In the genomic region with DNA sequence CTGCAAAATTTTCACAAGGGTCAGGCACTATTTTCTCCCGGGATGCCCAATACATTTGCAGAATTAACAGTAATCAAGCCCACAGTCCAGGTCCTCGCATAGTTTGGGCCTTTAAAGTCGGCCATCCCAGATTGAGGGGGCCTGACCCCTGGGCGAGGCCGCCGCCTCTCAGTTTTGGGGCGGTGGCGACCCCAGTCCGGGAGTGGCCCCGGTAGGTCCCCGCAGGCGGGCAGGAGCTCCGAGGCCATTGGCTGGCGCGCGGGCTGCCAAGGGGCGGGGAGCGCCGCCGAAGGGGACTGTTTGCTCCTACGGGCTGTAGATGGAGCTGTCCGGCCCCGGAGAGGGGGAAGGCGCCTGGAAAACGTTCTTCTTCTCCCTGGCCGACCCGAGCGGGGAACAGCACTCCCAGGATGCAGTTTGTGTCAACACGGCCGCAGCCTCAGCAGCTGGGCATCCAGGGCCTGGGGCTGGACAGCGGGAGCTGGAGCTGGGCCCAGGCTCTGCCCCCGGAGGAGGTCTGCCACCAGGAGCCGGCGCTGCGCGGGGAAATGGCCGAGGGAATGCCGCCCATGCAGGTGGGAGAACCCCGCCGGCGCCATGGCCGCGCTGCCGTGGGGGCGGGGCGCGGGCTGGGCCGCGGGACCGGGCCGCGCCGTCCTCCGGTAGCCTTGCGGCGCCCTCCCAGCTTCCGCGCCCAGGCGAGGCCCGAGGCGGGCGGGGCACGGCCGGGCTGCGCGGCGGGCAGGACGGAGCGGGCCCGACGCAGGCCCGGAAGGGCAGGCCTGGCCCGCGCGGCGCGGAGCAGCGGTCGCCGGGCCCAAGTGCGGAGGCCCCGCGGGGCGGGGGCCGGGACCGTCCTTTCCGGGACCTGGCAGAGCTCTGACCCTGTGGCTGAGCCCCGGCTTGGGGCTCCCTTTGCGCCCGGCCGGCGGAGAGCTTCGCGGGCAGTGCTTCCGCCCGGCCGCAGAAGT, we compare ENCODE assay signal across 7 cellular contexts. TPM values are rescaled to one million over a fixed set of nuclear protein-coding genes. Genes with fewer than 3 reads are reported as not detected.
DNase-seq lines count a peak whose midpoint lies in the region; ATAC-seq and TF ChIP-seq lines count a peak whose summit lies in the region.

ZNF282 (plus strand) TSS at position 367 of the 971 bp plus-strand sequence; CDS start at position 411, 44 bp downstream.

- intact Hi-C loops in T-helper 2 cell treated with Interferon-gamma antibody and Interleukin-4, amounts not matched to agents 100 ng/mL and 5 ng/mL, for 36 hours (cut with micrococcal nuclease): loop anchor here (1.0 to 5.0 kb wide), 7 partner anchors 14 to 302 kb away; partner anchors contain the start of genes ZNF212, ZNF398, ZNF425 and ZNF746
- intact Hi-C loops in ascending aorta (cut with DNase I): loop anchor here (5.0 to 10.0 kb wide), 4 partner anchors 48 to 519 kb away; partner anchors contain the start of genes PDIA4, ZNF398 and ZNF425

- TF ChIP-seq POLR2A in GM15510 (IDR thresholded peaks at IDR 0.05; ENCODE audit: borderline replicate concordance, extremely low read depth, insufficient read length): peak; percentile 70

- H3K4me3 ChIP-seq in ascending aorta: peak within 1 kb of the TSS; percentile 79 to 98

- peaks cover 20 to 22% of the 10 kb centered on the region in 2 donors for H3K4me1 ChIP-seq in ascending aorta

- H3K27me3 ChIP-seq in ascending aorta: no peaks in the 10 kb centered on the region

- H3K27ac ChIP-seq in ascending aorta: peak within 1 kb of the TSS; percentile 80 to 95

- H3K36me3 ChIP-seq in ascending aorta: peaks cover 23 to 24% of the 10 kb centered on the region in 2 donors

- DNase-seq in NCI-H1436 treated with DMSO at 0.1 percent for 48 hours (lab: John Stamatoyannopoulos, UW) (peak; percentile 66), ascending aorta (ENCODE audit: low spot score in 2 of 2) (peak; percentile 56 to 96), hepatic stellate cell (ENCODE audit: low spot score) (peak; percentile 97), renal cortical epithelial cell (ENCODE audit: low read depth) (peak; percentile 77)

- TF ChIP-seq CTCF in ascending aorta (IDR thresholded peaks at IDR 0.05): peak; percentile 61 to 77 (median 66)

- peak; percentile 91 for ATAC-seq in HG02852 (IDR thresholded peaks at IDR 0.05; ENCODE audit: unreplicated experiment)

- no peaks in the 10 kb centered on the region for H3K9me3 ChIP-seq in ascending aorta

RNA-seq across cellular contexts. Expression of gene ZNF282, which starts in this region (rescaled TPM):
- 31.6 and 31.9 TPM in 2 replicates for total RNA-seq in T-helper 2 cell treated with Interferon-gamma antibody and Interleukin-4, amounts not matched to agents 100 ng/mL and 5 ng/mL, for 36 hours
- total RNA-seq in ascending aorta (17.9 TPM), renal cortical epithelial cell (20.0 and 30.8 TPM in 2 replicates)

Comparison
In these comparisons a context has a peak if more than half of its experiments do, and no peak if none do; other contexts are left out.
1. Peak in every context shown above with its lines: DNase-seq, ATAC-seq, H3K4me3 ChIP-seq and H3K27ac ChIP-seq.